In the genomic region with DNA sequence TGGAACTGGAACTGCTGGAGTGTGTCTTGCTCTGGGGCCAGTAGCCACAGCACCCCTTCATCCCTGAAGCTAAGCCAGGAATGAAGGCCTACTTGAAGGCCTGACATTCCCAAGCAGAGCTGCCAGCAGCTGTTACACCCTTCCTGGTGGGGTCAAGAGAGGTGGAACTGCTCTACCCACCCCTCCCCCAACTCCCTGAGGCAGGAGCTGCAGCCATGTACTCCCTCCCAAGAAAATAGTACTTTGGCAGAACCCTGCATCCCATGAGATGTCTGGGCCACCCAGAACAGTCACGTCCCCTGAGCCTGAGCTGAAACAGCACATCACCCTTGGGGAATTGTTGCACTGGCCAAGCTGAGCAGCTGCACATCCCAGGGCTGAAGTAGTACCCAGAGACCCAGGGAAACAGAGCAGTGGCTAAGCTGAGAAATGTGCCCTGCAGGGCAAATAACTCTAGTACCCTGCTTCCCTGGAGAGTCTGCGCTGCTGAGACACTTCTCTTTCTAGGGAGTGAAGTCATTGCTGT, we compare ENCODE assay signal across 17 cellular contexts.
DNase-seq lines count a peak whose midpoint lies in the region; ATAC-seq and TF ChIP-seq lines count a peak whose summit lies in the region.
"Had no signal": no experiment of that assay in that cellular context is flagged by ENCODE, and none has a peak within 500 bp of the region (broad histone marks: within the 10 kb centered on the region; RNA-seq: fewer than 3 reads in every experiment).

No MANE protein-coding gene starts in this region.

- WGBS in endodermal cell (ENCODE audit: insufficient coverage in 1 of 2, insufficient read length in 1 of 2), 2 experiments, result 82 to 96% methylated on average over 2 of the region's 2 CpGs

- H3K36me3 Mint-ChIP-seq in endodermal cell (ENCODE audit: low read depth), result peaks cover 63% of the 10 kb centered on the region
- peaks cover 35% of the 10 kb centered on the region for H3K36me3 Mint-ChIP-seq in activated naive CD4-positive, alpha-beta T cell treated with anti-CD3 and anti-CD28 coated beads for 36 hours (ENCODE audit: low read depth)

- no peak overlapping the region for H2AFZ ChIP-seq in Karpas-422 (ENCODE audit: low read length)

- intact Hi-C loops in left lung (cut with DNase I), result no loop called here
- intact Hi-C loops in activated naive CD4-positive, alpha-beta T cell treated with anti-CD3 and anti-CD28 coated beads for 36 hours (cut with micrococcal nuclease), result no loop called here

- H3K27ac ChIP-seq in Karpas-422 (ENCODE audit: low read length), result no peak overlapping the region
- H3K27ac ChIP-seq in endodermal cell (ENCODE audit: low read depth, low read length), result no peak overlapping the region
- H3K27ac ChIP-seq in left lung, result no peak overlapping the region
- H3K27ac ChIP-seq in thoracic aorta, result peak overlapping the region; percentile 31 to 36
- H3K27ac ChIP-seq: dorsolateral prefrontal cortex, neutrophil, spleen had no signal

- no peaks in the 10 kb centered on the region for H3K27me3 ChIP-seq in Karpas-422 (ENCODE audit: low read length)
- no peaks in the 10 kb centered on the region for H3K27me3 ChIP-seq in endodermal cell (ENCODE audit: control insufficient read depth, insufficient read depth, low read length, poor library complexity, severe bottlenecking)
- no peaks in the 10 kb centered on the region for H3K27me3 ChIP-seq in left lung
- no peaks in the 10 kb centered on the region for H3K27me3 ChIP-seq in thoracic aorta (replicated peaks; ENCODE audit: insufficient read depth)
- H3K27me3 ChIP-seq: dorsolateral prefrontal cortex, neutrophil, spleen had no signal

- no peak overlapping the region for H3K4me2 ChIP-seq in Karpas-422 (ENCODE audit: low read depth, low read length, poor library complexity, severe bottlenecking)

- H3K36me3 ChIP-seq in Karpas-422 (ENCODE audit: insufficient read depth, low read length) (peaks cover 28% of the 10 kb centered on the region), endodermal cell (ENCODE audit: control insufficient read depth, insufficient read depth, low read length) (peaks cover 45% of the 10 kb centered on the region), left lung (peaks cover 0 to 71% of the 10 kb centered on the region in 2 donors), thoracic aorta (peaks cover 3% of the 10 kb centered on the region)

- H3K9me3 ChIP-seq in Karpas-422 (ENCODE audit: low read length), result no peaks in the 10 kb centered on the region
- H3K9me3 ChIP-seq in endodermal cell (ENCODE audit: control insufficient read depth, low read length), result no peaks in the 10 kb centered on the region
- H3K9me3 ChIP-seq in left lung, result no peaks in the 10 kb centered on the region
- H3K9me3 ChIP-seq in thoracic aorta, result no peaks in the 10 kb centered on the region
- H3K9me3 ChIP-seq: HAP-1, neutrophil, spleen had no signal

- no peaks in the 10 kb centered on the region for H3K27me3 Mint-ChIP-seq in endodermal cell (ENCODE audit: insufficient read depth)
- H3K27me3 Mint-ChIP-seq in activated naive CD4-positive, alpha-beta T cell treated with anti-CD3 and anti-CD28 coated beads for 36 hours (ENCODE audit: low read depth), result no peaks in the 10 kb centered on the region
- H3K27me3 Mint-ChIP-seq: memory B cell had no signal

- H3K4me3 ChIP-seq in Karpas-422 (ENCODE audit: low read length) (no peak overlapping the region), endodermal cell (ENCODE audit: low read length) (no peak overlapping the region), left lung (no peak overlapping the region), thoracic aorta (no peak overlapping the region)
- H3K4me3 ChIP-seq: dorsolateral prefrontal cortex, GM12878, HAP-1, K562, spleen had no signal

- H3K9me3 Mint-ChIP-seq in endodermal cell, result no peaks in the 10 kb centered on the region
- H3K9me3 Mint-ChIP-seq in activated naive CD4-positive, alpha-beta T cell treated with anti-CD3 and anti-CD28 coated beads for 36 hours, result no peaks in the 10 kb centered on the region
- H3K9me3 Mint-ChIP-seq: memory B cell had no signal

- peaks cover 30% of the 10 kb centered on the region for H3K4me1 ChIP-seq in Karpas-422 (ENCODE audit: low read length)
- no peaks in the 10 kb centered on the region for H3K4me1 ChIP-seq in endodermal cell (ENCODE audit: control insufficient read depth, insufficient read depth, low read length)
- H3K4me1 ChIP-seq in left lung, result peaks cover 0 to 5% of the 10 kb centered on the region in 2 donors
- peaks cover 14 to 26% of the 10 kb centered on the region in 2 donors for H3K4me1 ChIP-seq in thoracic aorta (ENCODE audit: control insufficient read depth in 1 of 2, low read depth in 2 of 2)
- H3K4me1 ChIP-seq: HAP-1, spleen had no signal

- H3K79me2 ChIP-seq in Karpas-422 (ENCODE audit: low read length), result peaks cover 50% of the 10 kb centered on the region

- DNase-seq in Karpas-422 (peak; percentile 69), endodermal cell (no peak), left lung (peak in 1 of 2 donors; percentile 42), thoracic aorta (ENCODE audit: low spot score) (no peak)
- DNase-seq in activated naive CD4-positive, alpha-beta T cell treated with anti-CD3 and anti-CD28 coated beads for 36 hours, result no peak
- DNase-seq: activated CD8-positive, alpha-beta T cell treated with anti-CD3 and anti-CD28 coated beads, Interleukin-2, amount 10 ng/mL, durations not matched to agents 7 days and 5 days; dorsolateral prefrontal cortex; NCI-H345; spleen; stimulated activated naive CD4-positive, alpha-beta T cell had no signal

- peaks cover 7% of the 10 kb centered on the region; the same call in 1 of the 2 replicates for H4K20me1 ChIP-seq in Karpas-422 (ENCODE audit: insufficient read depth, low read depth, low read length)

- H3K4me1 Mint-ChIP-seq in endodermal cell, result no peaks in the 10 kb centered on the region
- H3K4me1 Mint-ChIP-seq in activated naive CD4-positive, alpha-beta T cell treated with anti-CD3 and anti-CD28 coated beads for 36 hours (ENCODE audit: low read depth), result peaks cover 9% of the 10 kb centered on the region
- H3K4me1 Mint-ChIP-seq: memory B cell had no signal

- TF ChIP-seq CTCF in endodermal cell (conservative IDR thresholded peaks at IDR 0.05) (no peak), left lung (IDR thresholded peaks at IDR 0.05) (no peak), thoracic aorta (IDR thresholded peaks at IDR 0.05) (no peak)

- H3K4me3 Mint-ChIP-seq in endodermal cell, result no peak overlapping the region
- H3K4me3 Mint-ChIP-seq in activated naive CD4-positive, alpha-beta T cell treated with anti-CD3 and anti-CD28 coated beads for 36 hours, result no peak overlapping the region
- H3K4me3 Mint-ChIP-seq: activated CD8-positive, alpha-beta T cell treated with anti-CD3 and anti-CD28 coated beads, Interleukin-2, amount 10 ng/mL, durations not matched to agents 7 days and 5 days; memory B cell had no signal

- H3K9ac ChIP-seq in Karpas-422 (ENCODE audit: low read length) (no peak overlapping the region), endodermal cell (ENCODE audit: extremely low read depth, low read length, poor library complexity, severe bottlenecking) (no peak overlapping the region)

- CTCF ChIA-PET in activated naive CD4-positive, alpha-beta T cell treated with anti-CD3 and anti-CD28 coated beads for 36 hours (lab: Charles Lee), result interaction anchor here (1.2 kb wide), 1 partner anchor 20 kb away, joined by 3 read pairs; no protein-coding TSS in a partner anchor

- H3K27ac Mint-ChIP-seq in endodermal cell, result peak overlapping the region; percentile 26
- H3K27ac Mint-ChIP-seq in activated naive CD4-positive, alpha-beta T cell treated with anti-CD3 and anti-CD28 coated beads for 36 hours, result no peak overlapping the region
- H3K27ac Mint-ChIP-seq: activated CD8-positive, alpha-beta T cell treated with anti-CD3 and anti-CD28 coated beads, Interleukin-2, amount 10 ng/mL, durations not matched to agents 7 days and 5 days; memory B cell had no signal

- ATAC-seq in left lung (peak; percentile 86), thoracic aorta (ENCODE audit: insufficient number of reproducible peaks, low FRiP score, low read depth) (no peak), GM18520 (IDR thresholded peaks at IDR 0.05; ENCODE audit: unreplicated experiment) (no peak), HG02852 (IDR thresholded peaks at IDR 0.05; ENCODE audit: unreplicated experiment) (no peak)
- ATAC-seq: activated CD8-positive, alpha-beta T cell treated with anti-CD3 and anti-CD28 coated beads, Interleukin-2, amount 10 ng/mL, durations not matched to agents 7 days and 5 days; GM12878; K562 had no signal

- no peaks in the 10 kb centered on the region for H3K9me2 ChIP-seq in Karpas-422 (replicated peaks; ENCODE audit: insufficient read depth, low read length)

Comparison
In these comparisons a context has a peak if more than half of its experiments do, and no peak if none do; other contexts are left out.
1. H3K27ac ChIP-seq: peak in thoracic aorta (2 of 2); none in Karpas-422 (single experiment), endodermal cell (single experiment) and left lung (0 of 2).